In the genomic region with DNA sequence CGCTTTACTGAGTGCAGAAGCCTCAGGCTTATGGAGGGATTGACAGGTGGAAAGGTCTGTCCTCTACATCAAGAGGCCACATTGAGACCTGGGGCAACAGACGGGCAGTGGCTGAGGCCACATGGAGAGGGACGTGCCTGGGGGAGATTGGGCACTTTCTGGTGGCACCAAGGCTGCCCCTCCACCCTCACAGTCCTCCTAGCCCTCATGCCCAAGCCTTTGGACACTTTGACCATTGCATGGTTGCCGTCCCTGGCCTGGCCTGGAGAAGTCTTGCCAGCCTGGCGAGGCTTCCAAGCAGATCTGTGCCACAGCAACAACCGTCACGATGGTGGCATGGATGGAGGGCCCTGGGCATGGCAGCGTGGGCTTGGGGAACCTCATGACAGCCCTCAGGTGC, we compare ENCODE assay signal across 1 cellular context.
TF ChIP-seq lines count a peak whose summit lies in the region.

No MANE protein-coding gene starts in this region.

TF ChIP-seq in HepG2, 621 proteins besides CTCF, POLR2A, EP300 and RAD21:
- TF ChIP-seq ZFP36 (IDR thresholded peaks at IDR 0.05; ENCODE audit: borderline replicate concordance, low read depth, low read length, partially characterized antibody) = no peak
- TF ChIP-seq, protein P1, sequence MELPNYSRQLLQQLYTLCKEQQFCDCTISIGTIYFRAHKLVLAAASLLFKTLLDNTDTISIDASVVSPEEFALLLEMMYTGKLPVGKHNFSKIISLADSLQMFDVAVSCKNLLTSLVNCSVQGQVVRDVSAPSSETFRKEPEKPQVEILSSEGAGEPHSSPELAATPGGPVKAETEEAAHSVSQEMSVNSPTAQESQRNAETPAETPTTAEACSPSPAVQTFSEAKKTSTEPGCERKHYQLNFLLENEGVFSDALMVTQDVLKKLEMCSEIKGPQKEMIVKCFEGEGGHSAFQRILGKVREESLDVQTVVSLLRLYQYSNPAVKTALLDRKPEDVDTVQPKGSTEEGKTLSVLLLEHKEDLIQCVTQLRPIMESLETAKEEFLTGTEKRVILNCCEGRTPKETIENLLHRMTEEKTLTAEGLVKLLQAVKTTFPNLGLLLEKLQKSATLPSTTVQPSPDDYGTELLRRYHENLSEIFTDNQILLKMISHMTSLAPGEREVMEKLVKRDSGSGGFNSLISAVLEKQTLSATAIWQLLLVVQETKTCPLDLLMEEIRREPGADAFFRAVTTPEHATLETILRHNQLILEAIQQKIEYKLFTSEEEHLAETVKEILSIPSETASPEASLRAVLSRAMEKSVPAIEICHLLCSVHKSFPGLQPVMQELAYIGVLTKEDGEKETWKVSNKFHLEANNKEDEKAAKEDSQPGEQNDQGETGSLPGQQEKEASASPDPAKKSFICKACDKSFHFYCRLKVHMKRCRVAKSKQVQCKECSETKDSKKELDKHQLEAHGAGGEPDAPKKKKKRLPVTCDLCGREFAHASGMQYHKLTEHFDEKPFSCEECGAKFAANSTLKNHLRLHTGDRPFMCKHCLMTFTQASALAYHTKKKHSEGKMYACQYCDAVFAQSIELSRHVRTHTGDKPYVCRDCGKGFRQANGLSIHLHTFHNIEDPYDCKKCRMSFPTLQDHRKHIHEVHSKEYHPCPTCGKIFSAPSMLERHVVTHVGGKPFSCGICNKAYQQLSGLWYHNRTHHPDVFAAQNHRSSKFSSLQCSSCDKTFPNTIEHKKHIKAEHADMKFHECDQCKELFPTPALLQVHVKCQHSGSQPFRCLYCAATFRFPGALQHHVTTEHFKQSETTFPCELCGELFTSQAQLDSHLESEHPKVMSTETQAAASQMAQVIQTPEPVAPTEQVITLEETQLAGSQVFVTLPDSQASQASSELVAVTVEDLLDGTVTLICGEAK (IDR thresholded peaks at IDR 0.05) = no peak
- TF ChIP-seq, protein P1 (CRISPR knock-in tag; IDR thresholded peaks at IDR 0.05) = no peak
- TF ChIP-seq, protein P2, sequence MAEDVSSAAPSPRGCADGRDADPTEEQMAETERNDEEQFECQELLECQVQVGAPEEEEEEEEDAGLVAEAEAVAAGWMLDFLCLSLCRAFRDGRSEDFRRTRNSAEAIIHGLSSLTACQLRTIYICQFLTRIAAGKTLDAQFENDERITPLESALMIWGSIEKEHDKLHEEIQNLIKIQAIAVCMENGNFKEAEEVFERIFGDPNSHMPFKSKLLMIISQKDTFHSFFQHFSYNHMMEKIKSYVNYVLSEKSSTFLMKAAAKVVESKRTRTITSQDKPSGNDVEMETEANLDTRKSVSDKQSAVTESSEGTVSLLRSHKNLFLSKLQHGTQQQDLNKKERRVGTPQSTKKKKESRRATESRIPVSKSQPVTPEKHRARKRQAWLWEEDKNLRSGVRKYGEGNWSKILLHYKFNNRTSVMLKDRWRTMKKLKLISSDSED (CRISPR knock-in tag; IDR thresholded peaks at IDR 0.05) = no peak
- TF ChIP-seq FOXK1 (CRISPR knock-in tag; IDR thresholded peaks at IDR 0.05; ENCODE audit: borderline replicate concordance, low read depth) = no peak
- TF ChIP-seq TOE1 (CRISPR knock-in tag; IDR thresholded peaks at IDR 0.05) = no peak
- no peak for TF ChIP-seq ZBTB1 (CRISPR knock-in tag; IDR thresholded peaks at IDR 0.05; ENCODE audit: borderline replicate concordance)
- no peak for TF ChIP-seq RFXANK (CRISPR knock-in tag; IDR thresholded peaks at IDR 0.05)
- no peak for TF ChIP-seq MTA1 (CRISPR knock-in tag; IDR thresholded peaks at IDR 0.05; ENCODE audit: borderline replicate concordance)
- TF ChIP-seq BCL6 (CRISPR knock-in tag; IDR thresholded peaks at IDR 0.05) = no peak
